In the genomic region with DNA sequence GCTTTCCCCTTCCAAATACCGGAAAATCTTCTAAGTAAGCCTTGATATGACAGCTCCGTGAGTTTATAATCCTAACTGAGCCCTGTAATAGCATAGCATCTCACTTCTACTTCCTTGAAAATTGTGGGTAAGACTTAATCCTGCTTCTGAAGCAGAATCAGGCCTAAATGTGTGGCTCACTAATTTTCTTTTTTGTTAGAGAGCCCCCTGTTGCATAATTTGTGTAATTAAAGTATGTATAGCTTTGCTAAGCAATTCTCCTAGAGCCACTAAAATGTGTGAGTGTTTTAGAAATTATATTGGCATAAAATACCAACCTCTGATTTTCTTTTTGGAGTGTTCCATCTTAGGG, we compare ENCODE assay signal across 10 cellular contexts.
DNase-seq lines count a peak whose midpoint lies in the region; ATAC-seq and TF ChIP-seq lines count a peak whose summit lies in the region.
"Had no signal": no experiment of that assay in that cellular context is flagged by ENCODE, and none has a peak within 500 bp of the region (broad histone marks: within the 10 kb centered on the region; RNA-seq: fewer than 3 reads in every experiment).

No MANE protein-coding gene starts in this region.

- BruUV-seq in Calu3 (replicated peaks; lab: Mats Ljungman, UMichigan), result no TSS peak
- BruUV-seq in PC-9 (replicated peaks; lab: Mats Ljungman, UMichigan), result no TSS peak

- H3K27ac ChIP-seq in KMS-11 (no peak overlapping the region), PC-9 (no peak overlapping the region), ascending aorta (no peak overlapping the region)

- intact Hi-C loops in Calu3 (cut with micrococcal nuclease; ENCODE audit: unreplicated experiment), result loop anchor here (1.0 to 5.0 kb wide), 2 partner anchors 235 to 281 kb away; no protein-coding TSS in a partner anchor
- intact Hi-C loops in PC-9 (cut with micrococcal nuclease; ENCODE audit: unreplicated experiment), result loop anchor here (1.0 to 5.0 kb wide), 3 partner anchors 234 to 1006 kb away; no protein-coding TSS in a partner anchor
- intact Hi-C loops in ascending aorta (cut with DNase I), result no loop called here
- intact Hi-C loops in activated CD4-positive, alpha-beta T cell treated with anti-CD3 and anti-CD28 coated beads for 36 hours (cut with DNase I, micrococcal nuclease), result no loop called here

- H3K9me2 ChIP-seq in PC-9 (ENCODE audit: insufficient read depth), result no peaks in the 10 kb centered on the region

- H2AFZ ChIP-seq in KMS-11 (ENCODE audit: low read depth) (no peak overlapping the region), PC-9 (no peak overlapping the region)

- H3K9ac ChIP-seq in KMS-11, result no peak overlapping the region

- H3K9me3 ChIP-seq in PC-9 (ENCODE audit: insufficient read depth, low read depth) (no peaks in the 10 kb centered on the region), ascending aorta (no peaks in the 10 kb centered on the region)

- H4K20me1 ChIP-seq in KMS-11 (ENCODE audit: insufficient read depth) (no peaks in the 10 kb centered on the region), PC-9 (ENCODE audit: insufficient read depth) (no peaks in the 10 kb centered on the region)

- no peaks in the 10 kb centered on the region; the same call in 1 of the 2 replicates for H3F3A ChIP-seq in PC-9 (ENCODE audit: insufficient read depth, low read depth)

- H3K36me3 ChIP-seq in KMS-11 (ENCODE audit: insufficient read depth) (no peaks in the 10 kb centered on the region), PC-9 (ENCODE audit: low read depth) (no peaks in the 10 kb centered on the region), ascending aorta (no peaks in the 10 kb centered on the region)

- H3K9me3 Mint-ChIP-seq in Calu3 (ENCODE audit: low read depth, unreplicated experiment), result no peaks in the 10 kb centered on the region
- H3K9me3 Mint-ChIP-seq in glutamatergic neuron (ENCODE audit: unreplicated experiment), result no peaks in the 10 kb centered on the region
- no peaks in the 10 kb centered on the region for H3K9me3 Mint-ChIP-seq in activated CD4-positive, alpha-beta T cell treated with anti-CD3 and anti-CD28 coated beads for 36 hours (ENCODE audit: low read depth)

- H3K27ac Mint-ChIP-seq in Calu3 (ENCODE audit: unreplicated experiment), result peak overlapping the region; percentile 50
- H3K27ac Mint-ChIP-seq in glutamatergic neuron (ENCODE audit: unreplicated experiment), result no peak overlapping the region
- H3K27ac Mint-ChIP-seq in activated CD4-positive, alpha-beta T cell treated with anti-CD3 and anti-CD28 coated beads for 36 hours, result no peak overlapping the region
- H3K27ac Mint-ChIP-seq: natural killer cell had no signal

- H3K4me3 Mint-ChIP-seq in Calu3 (ENCODE audit: low read depth, unreplicated experiment), result no peak overlapping the region
- H3K4me3 Mint-ChIP-seq in glutamatergic neuron (ENCODE audit: unreplicated experiment), result no peak overlapping the region
- no peak overlapping the region for H3K4me3 Mint-ChIP-seq in activated CD4-positive, alpha-beta T cell treated with anti-CD3 and anti-CD28 coated beads for 36 hours
- H3K4me3 Mint-ChIP-seq: natural killer cell had no signal

- no peak overlapping the region for H3K4me2 ChIP-seq in KMS-11
- peak overlapping the region; percentile 9 for H3K4me2 ChIP-seq in PC-9

- ATAC-seq in GM19023 (IDR thresholded peaks at IDR 0.05; ENCODE audit: unreplicated experiment), result no peak
- no peak for ATAC-seq in activated CD4-positive, alpha-beta T cell treated with anti-CD3 and anti-CD28 coated beads for 36 hours
- ATAC-seq: natural killer cell had no signal

- TF ChIP-seq CTCF in Calu3 (IDR thresholded peaks at IDR 0.05; ENCODE audit: unreplicated experiment) (peak; percentile 50), KMS-11 (conservative IDR thresholded peaks at IDR 0.05; ENCODE audit: low read depth, low read length) (peak; percentile 48; the same call in 1 of the 2 replicates), PC-9 (conservative IDR thresholded peaks at IDR 0.05) (peak; percentile 79), glutamatergic neuron (IDR thresholded peaks at IDR 0.05; ENCODE audit: partially characterized antibody, unreplicated experiment) (peak; percentile 9), ascending aorta (IDR thresholded peaks at IDR 0.05) (no peak)

- H3K27me3 ChIP-seq in KMS-11 (ENCODE audit: insufficient read depth, low read depth), result no peaks in the 10 kb centered on the region
- H3K27me3 ChIP-seq in PC-9 (ENCODE audit: insufficient read depth, low read depth), result no peaks in the 10 kb centered on the region
- no peaks in the 10 kb centered on the region for H3K27me3 ChIP-seq in ascending aorta

- no peaks in the 10 kb centered on the region for H3K36me3 Mint-ChIP-seq in Calu3 (ENCODE audit: insufficient read depth, unreplicated experiment)
- H3K36me3 Mint-ChIP-seq in glutamatergic neuron (ENCODE audit: unreplicated experiment), result no peaks in the 10 kb centered on the region
- no peaks in the 10 kb centered on the region for H3K36me3 Mint-ChIP-seq in activated CD4-positive, alpha-beta T cell treated with anti-CD3 and anti-CD28 coated beads for 36 hours (ENCODE audit: low read depth)
- H3K36me3 Mint-ChIP-seq: natural killer cell had no signal

- H3K4me3 ChIP-seq in KMS-11 (IDR thresholded peaks at IDR 0.05; ENCODE audit: insufficient read depth, low read depth, low read length), result no peak overlapping the region
- no peak overlapping the region for H3K4me3 ChIP-seq in PC-9
- H3K4me3 ChIP-seq in ascending aorta, result no peak overlapping the region

- DNase-seq in Calu3 (no peak), PC-9 (peak in 1 of 2 experiments; percentile 65), glutamatergic neuron (no peak), ascending aorta (ENCODE audit: low spot score in 2 of 2) (no peak), DMS79 (lab: John Stamatoyannopoulos, UW) (no peak)
- no peak for DNase-seq in activated CD4-positive, alpha-beta T cell treated with anti-CD3 and anti-CD28 coated beads for 36 hours
- DNase-seq: GDM1, natural killer cell had no signal

- POLR2A ChIA-PET in PC-9 (lab: Charles Lee; ENCODE audit: unreplicated experiment), result interaction anchor here (0.7 kb wide), 1 partner anchor 185 kb away, joined by 5 read pairs; no protein-coding TSS in a partner anchor
- POLR2A ChIA-PET in activated CD4-positive, alpha-beta T cell treated with anti-CD3 and anti-CD28 coated beads for 36 hours (lab: Charles Lee), result no interaction called here

- CTCF ChIA-PET in Calu3 (lab: Charles Lee) (interaction anchor here (0.7 to 1.8 kb wide), 19 partner anchors 9 to 1007 kb away, joined by 3 to 28 read pairs (median 4); no protein-coding TSS in a partner anchor), PC-9 (lab: Charles Lee) (interaction anchor here (0.6 to 1.6 kb wide), 9 partner anchors 22 to 1388 kb away, joined by 3 to 7 read pairs (median 3); no protein-coding TSS in a partner anchor)
- CTCF ChIA-PET in activated CD4-positive, alpha-beta T cell treated with anti-CD3 and anti-CD28 coated beads for 36 hours (lab: Charles Lee), result interaction anchor here (1.0 to 2.7 kb wide), 4 partner anchors 8 to 45 kb away, joined by 3 to 14 read pairs (median 4); no protein-coding TSS in a partner anchor

- H3K27me3 Mint-ChIP-seq in Calu3 (ENCODE audit: unreplicated experiment) (no peaks in the 10 kb centered on the region), glutamatergic neuron (ENCODE audit: unreplicated experiment) (no peaks in the 10 kb centered on the region)
- H3K27me3 Mint-ChIP-seq in activated CD4-positive, alpha-beta T cell treated with anti-CD3 and anti-CD28 coated beads for 36 hours, result peaks cover 5% of the 10 kb centered on the region

- H3K79me2 ChIP-seq in KMS-11 (ENCODE audit: insufficient read depth, low read depth) (no peaks in the 10 kb centered on the region), PC-9 (ENCODE audit: low read depth) (no peaks in the 10 kb centered on the region)

- no peaks in the 10 kb centered on the region for H3K4me1 ChIP-seq in KMS-11 (ENCODE audit: low read depth, poor library complexity, severe bottlenecking)
- peaks cover 9% of the 10 kb centered on the region for H3K4me1 ChIP-seq in PC-9 (replicated peaks; ENCODE audit: insufficient read depth)
- H3K4me1 ChIP-seq in ascending aorta, result no peaks in the 10 kb centered on the region

- H3K4me1 Mint-ChIP-seq in Calu3 (ENCODE audit: low read depth, unreplicated experiment) (peaks cover 22% of the 10 kb centered on the region), glutamatergic neuron (ENCODE audit: low read depth, unreplicated experiment) (no peaks in the 10 kb centered on the region)
- H3K4me1 Mint-ChIP-seq in activated CD4-positive, alpha-beta T cell treated with anti-CD3 and anti-CD28 coated beads for 36 hours, result no peaks in the 10 kb centered on the region
- H3K4me1 Mint-ChIP-seq: natural killer cell had no signal

Comparison
In these comparisons a context has a peak if more than half of its experiments do, and no peak if none do; other contexts are left out.
1. CTCF ChIP-seq: peak in Calu3 (single experiment), KMS-11 (single experiment), PC-9 (single experiment) and glutamatergic neuron (single experiment); none in ascending aorta (0 of 3).
2. intact Hi-C loops: an anchor here in Calu3 (1.0 to 5.0 kb wide) and PC-9 (1.0 to 5.0 kb wide); none called in ascending aorta and activated CD4-positive, alpha-beta T cell treated with anti-CD3 and anti-CD28 coated beads for 36 hours.